8 cellular contexts compared by ENCODE assay signal in the genomic region with DNA sequence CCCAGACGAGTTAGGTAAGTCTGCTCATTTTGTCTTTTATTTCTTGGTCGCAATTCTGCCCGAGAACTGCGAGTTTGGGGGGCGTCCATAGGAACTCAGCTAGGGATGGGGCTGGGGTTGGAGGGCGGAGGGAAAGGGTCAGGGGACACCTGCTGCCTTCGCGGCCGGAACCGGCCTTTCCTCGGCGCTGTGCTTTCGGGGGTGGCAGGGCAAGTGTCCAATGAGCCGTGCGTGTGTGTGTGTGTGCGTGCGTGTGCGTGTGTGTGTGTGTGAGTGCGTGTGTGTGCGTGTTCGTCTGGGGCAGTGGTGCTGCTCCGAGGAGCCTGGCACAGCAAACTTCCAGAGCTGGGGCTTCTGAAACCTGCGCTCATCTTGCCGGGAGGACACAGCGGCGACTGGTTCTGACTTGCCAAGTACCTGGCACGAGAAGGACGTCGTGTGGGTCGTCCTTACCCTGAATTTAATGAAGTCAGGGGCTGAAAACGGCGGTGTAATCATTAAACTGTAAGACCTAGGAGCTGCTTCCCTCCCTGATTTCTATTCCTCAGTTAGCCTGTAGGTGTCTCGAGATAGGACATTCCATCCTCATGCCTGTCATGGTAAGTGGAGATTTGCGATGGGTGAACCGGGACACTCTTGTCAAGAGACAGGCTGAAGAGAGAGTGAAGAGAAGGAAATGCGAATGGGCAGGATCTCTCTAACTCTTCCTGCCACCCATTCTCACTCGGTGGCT. TPM values are rescaled to one million over a fixed set of nuclear protein-coding genes. Genes with fewer than 3 reads are reported as not detected.
DNase-seq lines count a peak whose midpoint lies in the region; ATAC-seq, FAIRE-seq and TF ChIP-seq lines count a peak whose summit lies in the region.

No MANE protein-coding gene starts in this region.

- no peak overlapping the region for H3K27ac ChIP-seq in ACC112 (ENCODE audit: low read depth, low read length)
- H3K27ac ChIP-seq in HUES48 (ENCODE audit: low read depth, low read length), result no peak overlapping the region
- peak overlapping the region in 2 of 4 donors; percentile 40 to 49 for H3K27ac ChIP-seq in Peyer's patch
- H3K27ac ChIP-seq in HepG2 (ENCODE audit: extremely low read length, insufficient read depth, low read length), result no peak overlapping the region

- peak overlapping the region; percentile 57 for H3K4me2 ChIP-seq in HepG2 (ENCODE audit: low read depth, low read length)

- intact Hi-C loops in HepG2 (cut with micrococcal nuclease; ENCODE audit: unreplicated experiment), result loop anchor here (10.0 kb wide), 1 partner anchor 116 kb away; no protein-coding TSS in a partner anchor

- CTCF ChIA-PET in HepG2 (lab: Yijun Ruan, JAX; ENCODE audit: low intra/inter-chr PET ratio, low total read pairs), result no interaction called here

- H3K9ac ChIP-seq in HUES48 (ENCODE audit: low read depth, low read length), result peak overlapping the region; percentile 44; the same call in 1 of the 2 replicates
- H3K9ac ChIP-seq in HepG2 (ENCODE audit: insufficient read depth, low read depth, low read length), result no peak overlapping the region

- H3K4me3 ChIP-seq in ACC112 (ENCODE audit: low read depth, low read length) (peak overlapping the region; percentile 81), HUES48 (ENCODE audit: low read depth, low read length) (peak overlapping the region; percentile 66), Peyer's patch (peak overlapping the region; percentile 15 to 51 (median 40)), HepG2 (replicated peaks in 1 of 3; ENCODE audit: insufficient read depth in 1 of 3, low read depth in 2 of 3, low read length in 3 of 3) (peak overlapping the region in 1 of 3 experiments; percentile 48; a peak in 1 of 6 replicates)

- H4K20me1 ChIP-seq in HepG2 (ENCODE audit: insufficient read depth, low read length), result no peaks in the 10 kb centered on the region

- H3K27ac Mint-ChIP-seq in stimulated activated naive CD8-positive, alpha-beta T cell treated with anti-CD3 and anti-CD28 coated beads, Interleukin-15, amount 100 ng/mL, for 72 hours, result peak overlapping the region; percentile 56 to 75

- no TSS peak for BruUV-seq in HepG2 (replicated peaks; lab: Mats Ljungman, UMichigan)

- 12% methylated on average over 13 of the region's 37 CpGs for WGBS in HepG2 (ENCODE audit: low lambda C conversion rate)

- H3K4me3 Mint-ChIP-seq in stimulated activated naive CD8-positive, alpha-beta T cell treated with anti-CD3 and anti-CD28 coated beads, Interleukin-15, amount 100 ng/mL, for 72 hours, result peak overlapping the region; percentile 74 to 82

- peaks cover 5% of the 10 kb centered on the region for H3K27me3 Mint-ChIP-seq in stimulated activated naive CD8-positive, alpha-beta T cell treated with anti-CD3 and anti-CD28 coated beads, Interleukin-15, amount 100 ng/mL, for 72 hours

- TF ChIP-seq POLR2A in Peyer's patch (IDR thresholded peaks at IDR 0.05), result no peak
- TF ChIP-seq POLR2A in HepG2 (IDR thresholded peaks at IDR 0.05; ENCODE audit: insufficient read depth in 1 of 2, low read depth in 2 of 2, low read length in 2 of 2), result no peak

- DNase-seq in Peyer's patch (no peak), dermis blood vessel endothelial cell (peak; percentile 77), HepG2 (ENCODE audit: low spot score) (peak; percentile 41)
- peak in 1 of 2 donors; percentile 5 for DNase-seq in stimulated activated naive CD8-positive, alpha-beta T cell treated with anti-CD3 and anti-CD28 coated beads, Interleukin-15, amount 100 ng/mL, for 72 hours

- peak overlapping the region; percentile 55 for H2AFZ ChIP-seq in ACC112 (ENCODE audit: low read length, unreplicated experiment)
- H2AFZ ChIP-seq in HepG2 (ENCODE audit: low read length), result no peak overlapping the region

- H3K4me1 ChIP-seq in ACC112 (ENCODE audit: control insufficient read depth, insufficient read depth, low read length, unreplicated experiment) (peaks cover 20% of the 10 kb centered on the region), HUES48 (ENCODE audit: control insufficient read depth, insufficient read depth, low read length) (peaks cover 39% of the 10 kb centered on the region), Peyer's patch (peaks cover 0 to 5% (median 0%) of the 10 kb centered on the region in 4 donors), HepG2 (ENCODE audit: insufficient read depth, low read length) (peaks cover 9% of the 10 kb centered on the region)

- POLR2A ChIA-PET in HepG2 (lab: Yijun Ruan, JAX), result no interaction called here

- peaks cover 14% of the 10 kb centered on the region for H3K4me1 Mint-ChIP-seq in stimulated activated naive CD8-positive, alpha-beta T cell treated with anti-CD3 and anti-CD28 coated beads, Interleukin-15, amount 100 ng/mL, for 72 hours

- TF ChIP-seq CTCF in Peyer's patch (IDR thresholded peaks at IDR 0.05), result peak in 5 of 6 experiments; percentile 14 to 31 (median 27)
- TF ChIP-seq CTCF in HepG2 (CRISPR knock-in tag; IDR thresholded peaks at IDR 0.05), result peak; percentile 36

- H3K9me3 ChIP-seq in HUES48 (ENCODE audit: control insufficient read depth, insufficient read depth, low read length) (no peaks in the 10 kb centered on the region), Peyer's patch (no peaks in the 10 kb centered on the region), HepG2 (ENCODE audit: low read length) (no peaks in the 10 kb centered on the region)

- no peaks in the 10 kb centered on the region for H3K9me3 Mint-ChIP-seq in stimulated activated naive CD8-positive, alpha-beta T cell treated with anti-CD3 and anti-CD28 coated beads, Interleukin-15, amount 100 ng/mL, for 72 hours

- peak; percentile 49 for FAIRE-seq in G401.6 (lab: Jason Lieb, UNC)
- FAIRE-seq in HepG2 (lab: Jason Lieb, UNC), result peak; percentile 72

- in situ Hi-C loops in HepG2 (cut with HindIII; ENCODE audit: extremely low pct_ligation_motif_present, low pct_unique_long_range_greater_than_20kb), result no loop called here

- no peaks in the 10 kb centered on the region for H3K27me3 ChIP-seq in ACC112 (ENCODE audit: insufficient read depth, low read length)
- peaks cover 42% of the 10 kb centered on the region for H3K27me3 ChIP-seq in HUES48 (ENCODE audit: control insufficient read depth, insufficient read depth, low read length)
- H3K27me3 ChIP-seq in Peyer's patch, result peaks cover 0 to 10% of the 10 kb centered on the region in 2 donors
- peaks cover 4 to 32% of the 10 kb centered on the region in 2 experiments for H3K27me3 ChIP-seq in HepG2 (ENCODE audit: control insufficient read depth in 1 of 2, insufficient read depth in 2 of 2, low read length in 2 of 2)

- ATAC-seq in HepG2 (peak; percentile 97), GM21390 (IDR thresholded peaks at IDR 0.05; ENCODE audit: unreplicated experiment) (no peak)
- ATAC-seq in stimulated activated naive CD8-positive, alpha-beta T cell treated with anti-CD3 and anti-CD28 coated beads, Interleukin-15, amount 100 ng/mL, for 72 hours, result peak; percentile 48

- H3K36me3 ChIP-seq in ACC112 (ENCODE audit: insufficient read depth, low read length) (no peaks in the 10 kb centered on the region), HUES48 (ENCODE audit: control insufficient read depth, insufficient read depth, low read length) (no peaks in the 10 kb centered on the region), Peyer's patch (no peaks in the 10 kb centered on the region), HepG2 (replicated peaks in 1 of 2; ENCODE audit: control insufficient read depth in 1 of 2, insufficient read depth in 2 of 2, low read length in 2 of 2) (no peaks in the 10 kb centered on the region)

- TF ChIP-seq EP300 in HepG2 (IDR thresholded peaks at IDR 0.05; ENCODE audit: low read depth in 2 of 2, low read length in 2 of 2), result no peak
- TF ChIP-seq EP300 in HepG2 (CRISPR knock-in tag; IDR thresholded peaks at IDR 0.05; ENCODE audit: borderline replicate concordance), result no peak

- H3K79me2 ChIP-seq in ACC112 (ENCODE audit: control insufficient read depth, insufficient read depth, low read length, unreplicated experiment) (no peaks in the 10 kb centered on the region), HepG2 (ENCODE audit: insufficient read depth, low read length) (no peaks in the 10 kb centered on the region)

- TF ChIP-seq RAD21 in HepG2 (CRISPR knock-in tag; IDR thresholded peaks at IDR 0.05), result no peak

TF ChIP-seq in HepG2, 621 proteins besides CTCF, POLR2A, EP300 and RAD21 (continues in another document):
- TF ChIP-seq ZSCAN31 (CRISPR knock-in tag; IDR thresholded peaks at IDR 0.05; ENCODE audit: low read depth) (no peak), ZBTB20 (CRISPR knock-in tag; IDR thresholded peaks at IDR 0.05; ENCODE audit: borderline replicate concordance, low read depth) (no peak), ZNF17 (CRISPR knock-in tag; IDR thresholded peaks at IDR 0.05) (no peak)

RNA-seq across cellular contexts. Expression of gene AMOTL1, which starts 27.0 kb away (rescaled TPM):
- total RNA-seq in Peyer's patch (10 to 100 TPM in 1 of 4 donors, 1 to 10 TPM in 3; 2.5 to 19.0 (median 7.2) TPM), dermis blood vessel endothelial cell (38.1 and 53.4 TPM in 2 replicates), HepG2 (2016; rRNA removed; fragmentation: Illumina TruSeq; extraction: Trizol) (0.20 and 0.24 TPM in 2 replicates)
- total RNA-seq in HepG2 (2016; cell fraction: cytosol; rRNA removed; fragmentation: Illumina TruSeq; extraction: Trizol; ENCODE audit: low read depth), result under 0.01 TPM in 2 replicates
- total RNA-seq in HepG2 (2016; cell fraction: insoluble cytoplasmic fraction; rRNA removed; fragmentation: Illumina TruSeq; extraction: Trizol), result 0.07 and 0.19 TPM in 2 replicates
- total RNA-seq in HepG2 (2016; cell fraction: membrane; rRNA removed; fragmentation: Illumina TruSeq; extraction: Trizol), result 0.03 TPM in 2 replicates
- 0.06 and 0.22 TPM in 2 replicates for total RNA-seq in HepG2 (2016; cell fraction: nucleus; rRNA removed; fragmentation: Illumina TruSeq; extraction: Trizol)
- polyA plus RNA-seq in HepG2 (2011; rRNA removed), result 0.01 and 0.03 TPM in 2 replicates
- polyA plus RNA-seq in HepG2 (2011; cell fraction: cytosol; rRNA removed), result 0.03 and 0.06 TPM in 2 replicates
- 0.05 TPM in 2 replicates for polyA plus RNA-seq in HepG2 (2011; cell fraction: nucleus; rRNA removed)
- polyA plus RNA-seq in HepG2 (2012), result 0.03 TPM in 2 replicates
- polyA plus RNA-seq in HepG2 (2016; cell fraction: cytosol; fragmentation: Illumina TruSeq; extraction: Trizol; ENCODE audit: low read depth), result not detected in 2 replicates
- 0.04 and 0.26 TPM in 2 replicates for polyA plus RNA-seq in HepG2 (2016; cell fraction: insoluble cytoplasmic fraction; fragmentation: Illumina TruSeq; extraction: Trizol; ENCODE audit: low read depth)
- 0.02 TPM in 2 replicates for polyA plus RNA-seq in HepG2 (2016; cell fraction: membrane; fragmentation: Illumina TruSeq; extraction: Trizol; ENCODE audit: low read depth)
- 0.05 and 0.31 TPM in 2 replicates for polyA plus RNA-seq in HepG2 (2016; cell fraction: nucleus; fragmentation: Illumina TruSeq; extraction: Trizol; ENCODE audit: insufficient read depth, low read depth)
- polyA minus RNA-seq in HepG2 (2011; rRNA and poly(A)+ RNA removed; ENCODE audit: low replicate concordance), result 0.10 and 17.0 TPM in 2 replicates
- polyA minus RNA-seq in HepG2 (2011; cell fraction: cytosol; rRNA and poly(A)+ RNA removed), result 0.10 and 0.53 TPM in 2 replicates
- 0.12 and 0.26 TPM in 2 replicates for polyA minus RNA-seq in HepG2 (2011; cell fraction: nucleus; rRNA and poly(A)+ RNA removed)

Comparison
In these comparisons a context has a peak if more than half of its experiments do, and no peak if none do; other contexts are left out.
1. DNase-seq: peak in dermis blood vessel endothelial cell (single experiment) and HepG2 (single experiment); none in Peyer's patch (0 of 3).